ENCODE assay signal across 25 cellular contexts in the genomic region with DNA sequence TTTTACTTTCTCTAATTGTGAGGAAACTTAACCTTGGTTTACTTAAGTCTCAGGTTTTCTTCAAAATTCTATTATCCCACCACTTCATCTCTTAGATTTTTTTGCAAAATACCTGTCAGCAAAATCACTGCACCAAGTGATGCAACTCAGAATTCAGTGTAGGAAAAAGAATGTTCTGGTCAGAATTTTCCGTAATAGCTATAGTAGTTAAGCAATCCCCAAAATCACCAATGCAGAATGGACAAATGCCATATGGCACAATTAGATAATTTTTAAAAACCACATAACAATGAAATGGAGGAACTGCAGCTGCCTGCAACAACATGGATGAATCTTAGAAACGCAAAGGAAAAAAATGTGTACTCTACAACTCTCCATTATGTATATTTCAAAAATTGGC.
DNase-seq lines count a peak whose midpoint lies in the region; ATAC-seq and TF ChIP-seq lines count a peak whose summit lies in the region.
"Had no signal": no experiment of that assay in that cellular context is flagged by ENCODE, and none has a peak within 500 bp of the region (broad histone marks: within the 10 kb centered on the region; RNA-seq: fewer than 3 reads in every experiment).

No MANE protein-coding gene starts in this region.

- POLR2A ChIA-PET in SK-N-SH (lab: Yijun Ruan, JAX), result no interaction called here

- no peaks in the 10 kb centered on the region for H3K36me3 ChIP-seq in SK-N-SH (replicated peaks in 1 of 2; ENCODE audit: control insufficient read depth in 1 of 2, insufficient read depth in 2 of 2, low read length in 1 of 2)
- H3K36me3 ChIP-seq in adrenal gland (replicated peaks in 1 of 2), result no peaks in the 10 kb centered on the region

- no peak overlapping the region for H3K4me2 ChIP-seq in SK-N-SH

- no peak overlapping the region for H3K4me3 ChIP-seq in SK-N-SH (ENCODE audit: low read depth in 2 of 2, low read length in 1 of 2)
- no peak overlapping the region for H3K4me3 ChIP-seq in fibroblast of pulmonary artery (replicated peaks; ENCODE audit: low read depth, low read length)
- no peak overlapping the region for H3K4me3 ChIP-seq in retinal pigment epithelial cell (ENCODE audit: low read length)
- no peak overlapping the region for H3K4me3 ChIP-seq in adrenal gland

- no peak for TF ChIP-seq EP300 in SK-N-SH (IDR thresholded peaks at IDR 0.05; ENCODE audit: borderline replicate concordance in 1 of 2, low read depth in 1 of 2, low read length in 1 of 2)

- H4K20me1 ChIP-seq in SK-N-SH (ENCODE audit: insufficient read depth), result no peaks in the 10 kb centered on the region

- H3K27ac ChIP-seq in SK-N-SH (ENCODE audit: low read depth in 2 of 2, low read length in 1 of 2) (peak overlapping the region in 1 of 2 experiments; percentile 36; a peak in 3 of 4 replicates), adrenal gland (no peak overlapping the region)
- H3K27ac ChIP-seq: RWPE1 had no signal

- no peaks in the 10 kb centered on the region for H3K9me2 ChIP-seq in SK-N-SH

- no peak for ATAC-seq in SK-N-SH treated with all-trans-retinoic acid at 6 μM for 48 hours
- ATAC-seq in GM21737 (IDR thresholded peaks at IDR 0.05; ENCODE audit: unreplicated experiment), result no peak
- ATAC-seq: Panc1 had no signal

- H3K79me2 ChIP-seq in SK-N-SH (ENCODE audit: insufficient read depth), result no peaks in the 10 kb centered on the region

- TF ChIP-seq CTCF in SK-N-SH (IDR thresholded peaks at IDR 0.05) (no peak), fibroblast of pulmonary artery (IDR thresholded peaks at IDR 0.05; ENCODE audit: low read length, missing control alignments) (no peak), retinal pigment epithelial cell (conservative IDR thresholded peaks at IDR 0.05; ENCODE audit: low read depth, low read length) (no peak), adrenal gland (IDR thresholded peaks at IDR 0.05) (no peak)

- H3K9me3 ChIP-seq in SK-N-SH (no peaks in the 10 kb centered on the region), adrenal gland (replicated peaks in 1 of 3) (no peaks in the 10 kb centered on the region)

- H3F3A ChIP-seq in SK-N-SH (replicated peaks; ENCODE audit: insufficient read depth), result peaks cover 20% of the 10 kb centered on the region

- CTCF ChIA-PET in SK-N-SH (lab: Yijun Ruan, JAX), result no interaction called here

- H2AFZ ChIP-seq in SK-N-SH (ENCODE audit: low read depth), result peak overlapping the region; percentile 25

- H3K4me1 ChIP-seq in SK-N-SH (ENCODE audit: control insufficient read depth in 1 of 2, insufficient read depth in 2 of 2, low read depth in 1 of 2, low read length in 1 of 2), result peaks cover 0 to 5% of the 10 kb centered on the region in 2 experiments; a peak in 2 of 4 replicates
- no peaks in the 10 kb centered on the region for H3K4me1 ChIP-seq in adrenal gland (replicated peaks in 1 of 2)

- no peaks in the 10 kb centered on the region for H3K27me3 ChIP-seq in SK-N-SH (ENCODE audit: insufficient read depth)
- no peaks in the 10 kb centered on the region for H3K27me3 ChIP-seq in adrenal gland

- H3K9ac ChIP-seq in SK-N-SH, result no peak overlapping the region; the same call in 1 of the 2 replicates

- TF ChIP-seq POLR2A in adrenal gland (IDR thresholded peaks at IDR 0.05), result no peak

- no peak for TF ChIP-seq RAD21 in SK-N-SH (IDR thresholded peaks at IDR 0.05; ENCODE audit: low read length)

- intact Hi-C loops in adrenal gland (cut with DNase I), result no loop called here

- WGBS in SK-N-SH (ENCODE audit: low lambda C conversion rate), result 11% methylated on average over 2 of the region's 2 CpGs
- WGBS in adrenal gland, 4 donors, result 39 to 58% (median 40%) methylated on average over 2 of the region's 2 CpGs

- DNase-seq in SK-N-SH, result no peak
- peak; percentile 1 for DNase-seq in astrocyte of the hippocampus (ENCODE audit: low read depth, low spot score)
- peak; percentile 13 for DNase-seq in fibroblast of pulmonary artery (ENCODE audit: low read depth)
- peak; percentile 26 for DNase-seq in retinal pigment epithelial cell (ENCODE audit: low read depth)
- no peak for DNase-seq in GOT3 (lab: John Stamatoyannopoulos, UW)
- DNase-seq in adrenal gland, result no peak
- DNase-seq: 8988T; ACHN; Calu3; DMS79 treated with DMSO at 0.1 percent for 48 hours; GF-D8; H9; KBM-7; MM.1S; NCI-H1694; NCI-H2029 treated with DMSO at 0.1 percent for 48 hours; NCI-H446 treated with DMSO at 0.1 percent for 48 hours; NCI-H526; NCI-H82; NK-92 treated with Interleukin-12 subunit alpha and Interleukin-12 subunit beta, amount 100 ng/mL, for 24 hours; SHP77 had no signal

TF ChIP-seq in SK-N-SH, 30 proteins besides CTCF, POLR2A, EP300 and RAD21 (continues in another document):
- TF ChIP-seq SMC3 (IDR thresholded peaks at IDR 0.05; ENCODE audit: low read depth, low read length), result no peak
- TF ChIP-seq JUND (IDR thresholded peaks at IDR 0.05), result 0 out of 2 replicates have a peak, but pooled peaks have one; percentile 5
- no peak for TF ChIP-seq RCOR1 (IDR thresholded peaks at IDR 0.05; ENCODE audit: low read length)
- peak; percentile 32; the same call in 1 of the 2 replicates for TF ChIP-seq YY1 (IDR thresholded peaks at IDR 0.05; ENCODE audit: low read depth)
- TF ChIP-seq, protein P1, sequence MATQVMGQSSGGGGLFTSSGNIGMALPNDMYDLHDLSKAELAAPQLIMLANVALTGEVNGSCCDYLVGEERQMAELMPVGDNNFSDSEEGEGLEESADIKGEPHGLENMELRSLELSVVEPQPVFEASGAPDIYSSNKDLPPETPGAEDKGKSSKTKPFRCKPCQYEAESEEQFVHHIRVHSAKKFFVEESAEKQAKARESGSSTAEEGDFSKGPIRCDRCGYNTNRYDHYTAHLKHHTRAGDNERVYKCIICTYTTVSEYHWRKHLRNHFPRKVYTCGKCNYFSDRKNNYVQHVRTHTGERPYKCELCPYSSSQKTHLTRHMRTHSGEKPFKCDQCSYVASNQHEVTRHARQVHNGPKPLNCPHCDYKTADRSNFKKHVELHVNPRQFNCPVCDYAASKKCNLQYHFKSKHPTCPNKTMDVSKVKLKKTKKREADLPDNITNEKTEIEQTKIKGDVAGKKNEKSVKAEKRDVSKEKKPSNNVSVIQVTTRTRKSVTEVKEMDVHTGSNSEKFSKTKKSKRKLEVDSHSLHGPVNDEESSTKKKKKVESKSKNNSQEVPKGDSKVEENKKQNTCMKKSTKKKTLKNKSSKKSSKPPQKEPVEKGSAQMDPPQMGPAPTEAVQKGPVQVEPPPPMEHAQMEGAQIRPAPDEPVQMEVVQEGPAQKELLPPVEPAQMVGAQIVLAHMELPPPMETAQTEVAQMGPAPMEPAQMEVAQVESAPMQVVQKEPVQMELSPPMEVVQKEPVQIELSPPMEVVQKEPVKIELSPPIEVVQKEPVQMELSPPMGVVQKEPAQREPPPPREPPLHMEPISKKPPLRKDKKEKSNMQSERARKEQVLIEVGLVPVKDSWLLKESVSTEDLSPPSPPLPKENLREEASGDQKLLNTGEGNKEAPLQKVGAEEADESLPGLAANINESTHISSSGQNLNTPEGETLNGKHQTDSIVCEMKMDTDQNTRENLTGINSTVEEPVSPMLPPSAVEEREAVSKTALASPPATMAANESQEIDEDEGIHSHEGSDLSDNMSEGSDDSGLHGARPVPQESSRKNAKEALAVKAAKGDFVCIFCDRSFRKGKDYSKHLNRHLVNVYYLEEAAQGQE (IDR thresholded peaks at IDR 0.05; ENCODE audit: low read depth, low read length), result no peak

TF ChIP-seq in SK-N-SH treated with all-trans-retinoic acid at 6 μM for 48 hours, 23 proteins besides CTCF, POLR2A, EP300 and RAD21 (continues in another document):
- no peak for TF ChIP-seq TOX (CRISPR knock-in tag; IDR thresholded peaks at IDR 0.05; ENCODE audit: borderline replicate concordance)
- TF ChIP-seq ZNF8 (CRISPR knock-in tag; IDR thresholded peaks at IDR 0.05), result no peak
- no peak for TF ChIP-seq ISL1 (CRISPR knock-in tag; IDR thresholded peaks at IDR 0.05)
- TF ChIP-seq, protein P2, sequence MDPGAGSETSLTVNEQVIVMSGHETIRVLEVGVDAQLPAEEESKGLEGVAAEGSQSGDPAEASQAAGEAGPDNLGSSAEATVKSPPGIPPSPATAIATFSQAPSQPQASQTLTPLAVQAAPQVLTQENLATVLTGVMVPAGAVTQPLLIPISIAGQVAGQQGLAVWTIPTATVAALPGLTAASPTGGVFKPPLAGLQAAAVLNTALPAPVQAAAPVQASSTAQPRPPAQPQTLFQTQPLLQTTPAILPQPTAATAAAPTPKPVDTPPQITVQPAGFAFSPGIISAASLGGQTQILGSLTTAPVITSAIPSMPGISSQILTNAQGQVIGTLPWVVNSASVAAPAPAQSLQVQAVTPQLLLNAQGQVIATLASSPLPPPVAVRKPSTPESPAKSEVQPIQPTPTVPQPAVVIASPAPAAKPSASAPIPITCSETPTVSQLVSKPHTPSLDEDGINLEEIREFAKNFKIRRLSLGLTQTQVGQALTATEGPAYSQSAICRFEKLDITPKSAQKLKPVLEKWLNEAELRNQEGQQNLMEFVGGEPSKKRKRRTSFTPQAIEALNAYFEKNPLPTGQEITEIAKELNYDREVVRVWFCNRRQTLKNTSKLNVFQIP (CRISPR knock-in tag; IDR thresholded peaks at IDR 0.05; ENCODE audit: borderline replicate concordance, low read depth), result no peak
- TF ChIP-seq, protein P3, sequence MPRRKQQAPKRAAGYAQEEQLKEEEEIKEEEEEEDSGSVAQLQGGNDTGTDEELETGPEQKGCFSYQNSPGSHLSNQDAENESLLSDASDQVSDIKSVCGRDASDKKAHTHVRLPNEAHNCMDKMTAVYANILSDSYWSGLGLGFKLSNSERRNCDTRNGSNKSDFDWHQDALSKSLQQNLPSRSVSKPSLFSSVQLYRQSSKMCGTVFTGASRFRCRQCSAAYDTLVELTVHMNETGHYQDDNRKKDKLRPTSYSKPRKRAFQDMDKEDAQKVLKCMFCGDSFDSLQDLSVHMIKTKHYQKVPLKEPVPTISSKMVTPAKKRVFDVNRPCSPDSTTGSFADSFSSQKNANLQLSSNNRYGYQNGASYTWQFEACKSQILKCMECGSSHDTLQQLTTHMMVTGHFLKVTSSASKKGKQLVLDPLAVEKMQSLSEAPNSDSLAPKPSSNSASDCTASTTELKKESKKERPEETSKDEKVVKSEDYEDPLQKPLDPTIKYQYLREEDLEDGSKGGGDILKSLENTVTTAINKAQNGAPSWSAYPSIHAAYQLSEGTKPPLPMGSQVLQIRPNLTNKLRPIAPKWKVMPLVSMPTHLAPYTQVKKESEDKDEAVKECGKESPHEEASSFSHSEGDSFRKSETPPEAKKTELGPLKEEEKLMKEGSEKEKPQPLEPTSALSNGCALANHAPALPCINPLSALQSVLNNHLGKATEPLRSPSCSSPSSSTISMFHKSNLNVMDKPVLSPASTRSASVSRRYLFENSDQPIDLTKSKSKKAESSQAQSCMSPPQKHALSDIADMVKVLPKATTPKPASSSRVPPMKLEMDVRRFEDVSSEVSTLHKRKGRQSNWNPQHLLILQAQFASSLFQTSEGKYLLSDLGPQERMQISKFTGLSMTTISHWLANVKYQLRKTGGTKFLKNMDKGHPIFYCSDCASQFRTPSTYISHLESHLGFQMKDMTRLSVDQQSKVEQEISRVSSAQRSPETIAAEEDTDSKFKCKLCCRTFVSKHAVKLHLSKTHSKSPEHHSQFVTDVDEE (CRISPR knock-in tag; IDR thresholded peaks at IDR 0.05), result no peak

Comparison
In these comparisons a context has a peak if more than half of its experiments do, and no peak if none do; other contexts are left out.
1. DNase-seq: peak in astrocyte of the hippocampus (single experiment), fibroblast of pulmonary artery (single experiment) and retinal pigment epithelial cell (single experiment); none in SK-N-SH (single experiment), GOT3 (single experiment) and adrenal gland (0 of 7).